Comparison of ENCODE assay signal across 14 cellular contexts in the genomic region with DNA sequence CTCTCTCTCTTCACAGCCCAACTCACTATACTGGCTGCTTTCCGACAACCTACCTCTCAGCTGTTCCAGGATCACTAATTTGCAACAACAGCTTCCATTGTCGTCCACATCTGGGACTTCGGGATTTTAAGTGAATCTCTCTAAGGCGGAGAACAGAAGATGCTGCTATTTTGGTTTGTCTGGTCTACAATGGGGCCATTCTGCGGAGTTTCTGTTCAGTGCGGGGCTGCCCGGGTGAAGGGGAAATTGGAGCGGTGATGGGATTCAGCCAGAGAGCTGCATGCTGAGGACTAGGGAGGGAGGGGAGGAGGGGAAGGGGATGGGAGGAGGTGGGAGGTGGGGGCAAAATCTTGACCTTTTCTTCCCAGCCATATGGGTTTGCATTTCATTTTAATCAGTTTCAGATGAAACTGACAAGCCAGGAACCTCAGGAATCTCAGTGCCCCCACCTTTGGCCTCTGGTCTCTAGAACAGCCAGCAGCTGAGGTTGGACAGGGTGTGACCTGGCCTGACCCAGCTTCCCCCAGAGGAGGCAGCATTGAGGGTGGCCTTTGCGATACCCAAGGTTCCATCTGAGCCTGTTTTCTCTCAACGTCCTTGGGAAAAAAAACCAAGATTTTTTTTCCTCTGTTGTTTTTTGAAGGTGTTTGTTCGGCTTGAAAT. TPM values are rescaled to one million over a fixed set of nuclear protein-coding genes. Genes with fewer than 3 reads are reported as not detected.
A peak's percentile ranks its signal among the peaks of the same experiment; 100 is the strongest.
DNase-seq lines count a peak whose midpoint lies in the region; ATAC-seq, FAIRE-seq and TF ChIP-seq lines count a peak whose summit lies in the region.
"Had no signal": no experiment of that assay in that cellular context is flagged by ENCODE, and none has a peak within 500 bp of the region (broad histone marks: within the 10 kb centered on the region; RNA-seq: fewer than 3 reads in every experiment).

No MANE protein-coding gene starts in this region.

- peaks cover 57% of the 10 kb centered on the region for H3K4me1 ChIP-seq in A549
- peaks cover 18% of the 10 kb centered on the region for H3K4me1 ChIP-seq in iPS-15b (ENCODE audit: control insufficient read depth, insufficient read depth, low read length)
- H3K4me1 ChIP-seq in ovary (ENCODE audit: insufficient read depth), result peaks cover 32% of the 10 kb centered on the region

- no peak for ATAC-seq in A549
- ATAC-seq: esophagus mucosa had no signal

- H3K27me3 ChIP-seq in iPS-15b (ENCODE audit: control insufficient read depth, insufficient read depth, low read length), result no peaks in the 10 kb centered on the region
- H3K27me3 ChIP-seq in ovary, result no peaks in the 10 kb centered on the region

- TF ChIP-seq POLR2A in A549 (IDR thresholded peaks at IDR 0.05; ENCODE audit: low read length) (no peak), ovary (IDR thresholded peaks at IDR 0.05) (no peak)

- WGBS in A549 (ENCODE audit: missing lambda C conversion rate), result 85% methylated on average over 11 of the region's 11 CpGs
- 16 to 26% (median 20%) methylated on average over 11 of the region's 11 CpGs for WGBS in ovary, 3 donors

- TF ChIP-seq EP300 in A549 (IDR thresholded peaks at IDR 0.05), result no peak
- TF ChIP-seq EP300 in ovary (IDR thresholded peaks at IDR 0.05), result no peak

- TF ChIP-seq RAD21 in A549 (conservative IDR thresholded peaks at IDR 0.05 in 1 of 2, IDR thresholded peaks at IDR 0.05 in 1 of 2), result no peak

- intact Hi-C loops in ovary (cut with DNase I), result loop anchor here (5.0 to 10.0 kb wide), 8 partner anchors 114 to 293 kb away; a partner anchor contains a TSS

- FAIRE-seq in A549 (lab: Jason Lieb, UNC), result no peak

- no peak overlapping the region for H3K4me3 ChIP-seq in A549
- H3K4me3 ChIP-seq in iPS-15b (ENCODE audit: low read depth, low read length), result peak overlapping the region; percentile 30
- no peak overlapping the region for H3K4me3 ChIP-seq in ovary
- H3K4me3 ChIP-seq: PC-9 had no signal

- no peak overlapping the region for H3K4me2 ChIP-seq in A549
- H3K4me2 ChIP-seq: PC-9 had no signal

- H3K36me3 ChIP-seq in iPS-15b (ENCODE audit: control insufficient read depth, insufficient read depth, low read length), result no peaks in the 10 kb centered on the region
- no peaks in the 10 kb centered on the region for H3K36me3 ChIP-seq in ovary

- DNase-seq in A549 (ENCODE audit: low read depth in 1 of 2, low spot score in 1 of 2), result no peak
- peak in 3 of 5 donors; percentile 39 to 71 (median 47) for DNase-seq in ovary
- no peak for DNase-seq in ACHN
- DNase-seq in activated naive CD4-positive, alpha-beta T cell treated with anti-CD3 and anti-CD28 coated beads, Interleukin-2, amount 50 U/mL, for 16 hours, result no peak
- DNase-seq in inferior parietal cortex (ENCODE audit: extremely low spot score), result no peak
- no peak for DNase-seq in NCI-H446 (lab: John Stamatoyannopoulos, UW)
- DNase-seq: activated effector memory CD4-positive, alpha-beta T cell treated with Interleukin-2 at 50 U/mL for 16 hours; MM.1S; NCI-H2029; NCI-H748 treated with DMSO at 0.1 percent for 48 hours; PC-9 had no signal

- CTCF ChIA-PET in A549 (lab: Yijun Ruan, JAX), result interaction anchor here (0.8 to 20.2 kb wide), 18 partner anchors 8 to 291 kb away, joined by 3 to 429 read pairs (median 10); no protein-coding TSS in a partner anchor

- POLR2A ChIA-PET in A549 (lab: Yijun Ruan, JAX), result interaction anchor here (1.2 to 2.4 kb wide), 2 partner anchors 70 to 116 kb away, joined by 3 to 12 read pairs; no protein-coding TSS in a partner anchor

- TF ChIP-seq CTCF in A549 (IDR thresholded peaks at IDR 0.05) (no peak), VCaP (conservative IDR thresholded peaks at IDR 0.05) (no peak), ovary (IDR thresholded peaks at IDR 0.05) (no peak)

- no peak overlapping the region for H3K9ac ChIP-seq in iPS-15b (ENCODE audit: low read depth, low read length)

- H3K27ac ChIP-seq in A549 (peak overlapping the region; percentile 83 to 86; a peak in 5 of 6 replicates), VCaP (peak overlapping the region; percentile 99), ovary (no peak overlapping the region)
- H3K27ac ChIP-seq: PC-9 had no signal

- H3K9me3 ChIP-seq in A549 (no peaks in the 10 kb centered on the region), iPS-15b (ENCODE audit: control insufficient read depth, insufficient read depth, low read length) (no peaks in the 10 kb centered on the region), ovary (no peaks in the 10 kb centered on the region)

- in situ Hi-C loops in ACHN (cut with HindIII; ENCODE audit: low pct_ligation_motif_present, low pct_unique_long_range_greater_than_20kb, low sequenced_read_pairs), result no loop called here

TF ChIP-seq in A549, 52 proteins besides CTCF, POLR2A, EP300 and RAD21:
- TF ChIP-seq TP53 (CRISPR knock-in tag; IDR thresholded peaks at IDR 0.05), result no peak
- no peak for TF ChIP-seq HOXA7 (CRISPR knock-in tag; IDR thresholded peaks at IDR 0.05)
- no peak for TF ChIP-seq RARB (CRISPR knock-in tag; IDR thresholded peaks at IDR 0.05)
- no peak for TF ChIP-seq GATA3 (IDR thresholded peaks at IDR 0.05; ENCODE audit: borderline replicate concordance)
- TF ChIP-seq ZC3H11A (IDR thresholded peaks at IDR 0.05), result no peak
- no peak for TF ChIP-seq KDM5A (IDR thresholded peaks at IDR 0.05)
- TF ChIP-seq CBX8 (IDR thresholded peaks at IDR 0.05), result no peak
- TF ChIP-seq ESRRA (IDR thresholded peaks at IDR 0.05; ENCODE audit: borderline replicate concordance, low read length), result no peak
- TF ChIP-seq MAFK (IDR thresholded peaks at IDR 0.05; ENCODE audit: partially characterized antibody), result no peak
- no peak for TF ChIP-seq ZFP36 (IDR thresholded peaks at IDR 0.05; ENCODE audit: borderline replicate concordance, partially characterized antibody)
- no peak for TF ChIP-seq MYC (IDR thresholded peaks at IDR 0.05; ENCODE audit: borderline replicate concordance, low read length)
- no peak for TF ChIP-seq FOSL2 (IDR thresholded peaks at IDR 0.05)
- TF ChIP-seq FOSL2 (CRISPR knock-in tag; IDR thresholded peaks at IDR 0.05), result no peak
- TF ChIP-seq ZSCAN20 (CRISPR knock-in tag; IDR thresholded peaks at IDR 0.05), result no peak
- TF ChIP-seq, protein P1, sequence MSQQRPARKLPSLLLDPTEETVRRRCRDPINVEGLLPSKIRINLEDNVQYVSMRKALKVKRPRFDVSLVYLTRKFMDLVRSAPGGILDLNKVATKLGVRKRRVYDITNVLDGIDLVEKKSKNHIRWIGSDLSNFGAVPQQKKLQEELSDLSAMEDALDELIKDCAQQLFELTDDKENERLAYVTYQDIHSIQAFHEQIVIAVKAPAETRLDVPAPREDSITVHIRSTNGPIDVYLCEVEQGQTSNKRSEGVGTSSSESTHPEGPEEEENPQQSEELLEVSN (IDR thresholded peaks at IDR 0.05; ENCODE audit: borderline replicate concordance, low read depth), result no peak
- no peak for TF ChIP-seq FOXS1 (CRISPR knock-in tag; IDR thresholded peaks at IDR 0.05)
- TF ChIP-seq, protein P2, sequence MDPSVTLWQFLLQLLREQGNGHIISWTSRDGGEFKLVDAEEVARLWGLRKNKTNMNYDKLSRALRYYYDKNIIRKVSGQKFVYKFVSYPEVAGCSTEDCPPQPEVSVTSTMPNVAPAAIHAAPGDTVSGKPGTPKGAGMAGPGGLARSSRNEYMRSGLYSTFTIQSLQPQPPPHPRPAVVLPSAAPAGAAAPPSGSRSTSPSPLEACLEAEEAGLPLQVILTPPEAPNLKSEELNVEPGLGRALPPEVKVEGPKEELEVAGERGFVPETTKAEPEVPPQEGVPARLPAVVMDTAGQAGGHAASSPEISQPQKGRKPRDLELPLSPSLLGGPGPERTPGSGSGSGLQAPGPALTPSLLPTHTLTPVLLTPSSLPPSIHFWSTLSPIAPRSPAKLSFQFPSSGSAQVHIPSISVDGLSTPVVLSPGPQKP (IDR thresholded peaks at IDR 0.05; ENCODE audit: low read depth, low read length), result no peak

RNA-seq across cellular contexts. Expression of a gene that starts 6.9 kb away (rescaled TPM):
- polyA plus RNA-seq in A549 (2011; rRNA removed) (512 and 629 TPM in 2 replicates), A549 (2017; fragmentation: RNase III; extraction: RNeasy Plus Mini Kit Qiagen cat#74134 plus additional on column Dnase treatment) (341 to 356 TPM (median 352 TPM) in 3 replicates), ovary (100 to 1,000 TPM; 186 to 187 TPM)
- polyA plus RNA-seq in A549 (2012; cell fraction: cytosol; rRNA removed), result 172 and 189 TPM in 2 replicates
- 80.1 and 189 TPM in 2 replicates for polyA plus RNA-seq in A549 (2012; cell fraction: nucleus; rRNA removed)
- polyA minus RNA-seq in A549 (2011; rRNA and poly(A)+ RNA removed), result 144 and 217 TPM in 2 replicates
- 100 to 1,000 TPM; 151 to 239 (median 193) TPM for total RNA-seq in ovary

RNA-seq across cellular contexts. Expression of a gene that starts 39.2 kb away (rescaled TPM):
- polyA plus RNA-seq in A549 (2011; rRNA removed) (150 and 212 TPM in 2 replicates), A549 (2017; fragmentation: RNase III; extraction: RNeasy Plus Mini Kit Qiagen cat#74134 plus additional on column Dnase treatment) (195 to 279 TPM (median 252 TPM) in 3 replicates), ovary (100 to 1,000 TPM; 285 to 566 TPM)
- 144 and 155 TPM in 2 replicates for polyA plus RNA-seq in A549 (2012; cell fraction: cytosol; rRNA removed)
- 129 and 138 TPM in 2 replicates for polyA plus RNA-seq in A549 (2012; cell fraction: nucleus; rRNA removed)
- polyA minus RNA-seq in A549 (2011; rRNA and poly(A)+ RNA removed), result 117 and 122 TPM in 2 replicates
- total RNA-seq in ovary, result 100 to 1,000 TPM; 213 to 462 (median 302) TPM

Comparison
In these comparisons a context has a peak if more than half of its experiments do, and no peak if none do; other contexts are left out.
1. DNase-seq: peak in ovary (3 of 5); none in A549 (0 of 2), ACHN (single experiment), activated naive CD4-positive, alpha-beta T cell treated with anti-CD3 and anti-CD28 coated beads, Interleukin-2, amount 50 U/mL, for 16 hours (single experiment), inferior parietal cortex (single experiment) and NCI-H446 (0 of 2).
2. H3K27ac ChIP-seq: peak in A549 (2 of 2) and VCaP (single experiment); none in ovary (0 of 2).